Comparison of ENCODE assay signal across 27 cellular contexts in genomic region chr6:138044972-138045371, GRCh38.
"Had no signal": no experiment of that assay in that cellular context is flagged by ENCODE, and none has a peak within 500 bp of the region (broad histone marks: within the 10 kb centered on the region; RNA-seq: fewer than 3 reads in every experiment).

No MANE protein-coding gene starts in this region.

- H3K27ac ChIP-seq: adrenal gland, body of pancreas, esophagus squamous epithelium, gastrocnemius medialis had no signal

- H3K36me3 ChIP-seq: adrenal gland, esophagus squamous epithelium, gastrocnemius medialis had no signal

- H3K27me3 ChIP-seq: adrenal gland, body of pancreas, esophagus squamous epithelium, gastrocnemius medialis had no signal

- ATAC-seq: activated CD4-positive, alpha-beta T cell treated with anti-CD3 and anti-CD28 coated beads for 36 hours; activated CD8-positive, alpha-beta memory T cell treated with anti-CD3 and anti-CD28 coated beads, Interleukin-2, amount 10 ng/mL, durations not matched to agents 7 days and 5 days; activated CD8-positive, alpha-beta T cell treated with anti-CD3 and anti-CD28 coated beads, Interleukin-2, amount 10 ng/mL, durations not matched to agents 7 days and 5 days; activated naive CD8-positive, alpha-beta T cell treated with anti-CD3 and anti-CD28 coated beads, Interleukin-2, amount 50 U/mL, for 24 hours; body of pancreas; effector memory CD8-positive, alpha-beta T cell; gastrocnemius medialis had no signal

- H3K9me3 ChIP-seq: adrenal gland, body of pancreas, esophagus squamous epithelium, gastrocnemius medialis had no signal

- H3K4me3 ChIP-seq: adrenal gland, body of pancreas, esophagus squamous epithelium, gastrocnemius medialis had no signal

- DNase-seq: activated CD4-positive, alpha-beta memory T cell treated with anti-CD3 and anti-CD28 coated beads for 36 hours; activated CD4-positive, alpha-beta T cell treated with anti-CD3 and anti-CD28 coated beads for 36 hours; activated CD4-positive, alpha-beta T cell treated with anti-CD3 and anti-CD28 coated beads, Interleukin-2, amount 10 ng/mL, durations not matched to agents 24 days and 14 days; activated CD4-positive, CD25-positive, alpha-beta regulatory T cell; activated CD4-positive, CD25-positive, alpha-beta regulatory T cell treated with anti-CD3 and anti-CD28 coated beads, Interleukin-2, amount 50 U/mL, for 72 hours; activated CD8-positive, alpha-beta memory T cell treated with anti-CD3 and anti-CD28 coated beads, Interleukin-2, amount 10 ng/mL, durations not matched to agents 7 days and 5 days; activated CD8-positive, alpha-beta memory T cell treated with anti-CD3 and anti-CD28 coated beads, Interleukin-2, amount 50 U/mL, for 4 hours; activated CD8-positive, alpha-beta T cell treated with anti-CD3 and anti-CD28 coated beads, Interleukin-2, amount 10 ng/mL, durations not matched to agents 7 days and 5 days; activated effector memory CD4-positive, alpha-beta T cell treated with anti-CD3 and anti-CD28 coated beads, Interleukin-2, amount 50 U/mL, for 16 hours; activated naive CD4-positive, alpha-beta T cell treated with anti-CD3 and anti-CD28 coated beads for 36 hours; activated naive CD8-positive, alpha-beta T cell treated with anti-CD3 and anti-CD28 coated beads for 36 hours; activated naive CD8-positive, alpha-beta T cell treated with anti-CD3 and anti-CD28 coated beads, Interleukin-2, amount 50 U/mL, for 24 hours; activated T-cell treated with anti-CD3 and anti-CD28 coated beads, Interleukin-2, amount 50 U/mL, for 1 hour; activated T-cell treated with anti-CD3 and anti-CD28 coated beads, Interleukin-2, amount 50 U/mL, for 48 hours; adrenal gland; amygdala; aorta; body of pancreas; caudate nucleus; cortex of kidney; dermis blood vessel endothelial cell; effector CD4-positive, alpha-beta T cell; effector memory CD8-positive, alpha-beta T cell; esophagus squamous epithelium; gastrocnemius medialis; glutamatergic neuron; T-helper 2 cell had no signal

- H3K4me1 ChIP-seq: adrenal gland, body of pancreas, esophagus squamous epithelium, gastrocnemius medialis had no signal
